ENCODE assay signal across 8 cellular contexts in genomic region chr4:80150387-80151173, GRCh38. TPM values are rescaled to one million over a fixed set of nuclear protein-coding genes. Genes with fewer than 3 reads are reported as not detected.
"Had no signal": no experiment of that assay in that cellular context is flagged by ENCODE, and none has a peak within 500 bp of the region (broad histone marks: within the 10 kb centered on the region; RNA-seq: fewer than 3 reads in every experiment).

No MANE protein-coding gene starts in this region.

- H2AFZ ChIP-seq: GM23338 had no signal

- H3K4me3 ChIP-seq: GM23338 had no signal

- FAIRE-seq: H1, H54, HTR-8/SVneo had no signal

- ATAC-seq: GM23338 had no signal

- DNase-seq: H9, HCEC 1CT, IMR-90, KBM-7 had no signal

- H3K4me2 ChIP-seq: GM23338 had no signal

RNA-seq across cellular contexts. Expression of gene PRDM8, which starts 46.7 kb away (rescaled TPM):
- polyA plus RNA-seq: H1 had no signal
